ENCODE assay signal across 9 cellular contexts in genomic region chr12:113231275-113232231, GRCh38. TPM values are rescaled to one million over a fixed set of nuclear protein-coding genes. Genes with fewer than 3 reads are reported as not detected.
DNase-seq lines count a peak whose midpoint lies in the region; ATAC-seq, FAIRE-seq and TF ChIP-seq lines count a peak whose summit lies in the region.
"Had no signal": no experiment of that assay in that cellular context is flagged by ENCODE, and none has a peak within 500 bp of the region (broad histone marks: within the 10 kb centered on the region; RNA-seq: fewer than 3 reads in every experiment).

No MANE protein-coding gene starts in this region.

- DNase-seq in activated naive CD4-positive, alpha-beta T cell treated with anti-CD3 and anti-CD28 coated beads, Interleukin-2, amount 10 ng/mL, durations not matched to agents 7 days and 5 days, result no peak
- DNase-seq in activated naive CD4-positive, alpha-beta T cell treated with Interleukin-2 at 50 U/mL for 16 hours, result no peak
- DNase-seq in astrocyte (ENCODE audit: low read depth) (peak; percentile 95), keratinocyte (ENCODE audit: low read depth, low spot score) (no peak), thoracic aorta (ENCODE audit: low spot score) (no peak)
- DNase-seq in activated CD4-positive, alpha-beta T cell treated with anti-CD3 and anti-CD28 coated beads for 4 hours, result no peak
- DNase-seq: naive thymus-derived CD8-positive, alpha-beta T cell had no signal

- H3K4me2 ChIP-seq in astrocyte (ENCODE audit: low read length), result peak overlapping the region; percentile 16
- H3K4me2 ChIP-seq in keratinocyte (ENCODE audit: control insufficient read depth, extremely low read depth, insufficient read depth, low read depth, low read length), result peak overlapping the region; percentile 47

- H2AFZ ChIP-seq in astrocyte (ENCODE audit: low read depth, low read length) (peak overlapping the region; percentile 15), keratinocyte (ENCODE audit: control insufficient read depth, low read length) (peak overlapping the region; percentile 13)

- H4K20me1 ChIP-seq in astrocyte (ENCODE audit: insufficient read depth, low read length), result no peaks in the 10 kb centered on the region
- no peaks in the 10 kb centered on the region for H4K20me1 ChIP-seq in keratinocyte (ENCODE audit: control insufficient read depth, extremely low read depth, insufficient read depth, low read length)

- H3K9ac ChIP-seq in astrocyte (ENCODE audit: low read length) (peak overlapping the region; percentile 66), keratinocyte (ENCODE audit: control insufficient read depth, extremely low read depth, insufficient read depth, low read length) (peak overlapping the region; percentile 1)

- no peak for FAIRE-seq in astrocyte (lab: Jason Lieb, UNC)
- FAIRE-seq in keratinocyte (lab: Jason Lieb, UNC), result peak; percentile 90

- peak overlapping the region; percentile 44 for H3K27ac Mint-ChIP-seq in activated naive CD4-positive, alpha-beta T cell treated with anti-CD3 and anti-CD28 coated beads, Interleukin-2, amount 10 ng/mL, durations not matched to agents 7 days and 5 days
- H3K27ac Mint-ChIP-seq in astrocyte (ENCODE audit: unreplicated experiment), result peak overlapping the region; percentile 82

- TF ChIP-seq CTCF in astrocyte (IDR thresholded peaks at IDR 0.05; ENCODE audit: insufficient read depth, low read depth, low read length), result no peak
- TF ChIP-seq CTCF in keratinocyte (optimal IDR thresholded peaks at IDR 0.05 in 1 of 3, IDR thresholded peaks at IDR 0.05 in 1 of 3, conservative IDR thresholded peaks at IDR 0.05 in 1 of 3; ENCODE audit: extremely low read depth in 1 of 3, insufficient read depth in 2 of 3, low read length in 3 of 3), result no peak
- no peak for TF ChIP-seq CTCF in thoracic aorta (IDR thresholded peaks at IDR 0.05)

- CTCF ChIA-PET in activated naive CD4-positive, alpha-beta T cell treated with anti-CD3 and anti-CD28 coated beads, Interleukin-2, amount 10 ng/mL, durations not matched to agents 7 days and 5 days (lab: Charles Lee), result interaction anchor here (1.3 to 3.6 kb wide), 3 partner anchors 9 to 45 kb away, joined by 3 to 20 read pairs (median 3); partner anchors contain the start of gene TPCN1

- H3K9me3 Mint-ChIP-seq in activated naive CD4-positive, alpha-beta T cell treated with anti-CD3 and anti-CD28 coated beads, Interleukin-2, amount 10 ng/mL, durations not matched to agents 7 days and 5 days, result no peaks in the 10 kb centered on the region
- H3K9me3 Mint-ChIP-seq in astrocyte (ENCODE audit: unreplicated experiment), result no peaks in the 10 kb centered on the region
- H3K9me3 Mint-ChIP-seq: naive thymus-derived CD8-positive, alpha-beta T cell had no signal

- H3K4me1 Mint-ChIP-seq in activated naive CD4-positive, alpha-beta T cell treated with anti-CD3 and anti-CD28 coated beads, Interleukin-2, amount 10 ng/mL, durations not matched to agents 7 days and 5 days, result peaks cover 59% of the 10 kb centered on the region
- peaks cover 25% of the 10 kb centered on the region for H3K4me1 Mint-ChIP-seq in astrocyte (ENCODE audit: low read depth, unreplicated experiment)

- H3K4me3 Mint-ChIP-seq in activated naive CD4-positive, alpha-beta T cell treated with anti-CD3 and anti-CD28 coated beads, Interleukin-2, amount 10 ng/mL, durations not matched to agents 7 days and 5 days, result no peak overlapping the region
- no peak overlapping the region for H3K4me3 Mint-ChIP-seq in astrocyte (ENCODE audit: unreplicated experiment)

- no peaks in the 10 kb centered on the region for H3K27me3 Mint-ChIP-seq in activated naive CD4-positive, alpha-beta T cell treated with anti-CD3 and anti-CD28 coated beads, Interleukin-2, amount 10 ng/mL, durations not matched to agents 7 days and 5 days
- no peaks in the 10 kb centered on the region for H3K27me3 Mint-ChIP-seq in astrocyte (ENCODE audit: low read depth, unreplicated experiment)
- H3K27me3 Mint-ChIP-seq: naive thymus-derived CD8-positive, alpha-beta T cell had no signal

- no peak overlapping the region for H3K4me3 ChIP-seq in astrocyte (ENCODE audit: insufficient read depth, low read depth, low read length)
- no peak overlapping the region for H3K4me3 ChIP-seq in keratinocyte (ENCODE audit: control insufficient read depth in 2 of 3, extremely low read depth in 1 of 3, insufficient read depth in 2 of 3, low read depth in 1 of 3, low read length in 3 of 3)
- H3K4me3 ChIP-seq in thoracic aorta, result no peak overlapping the region

- H3K36me3 Mint-ChIP-seq in activated naive CD4-positive, alpha-beta T cell treated with anti-CD3 and anti-CD28 coated beads, Interleukin-2, amount 10 ng/mL, durations not matched to agents 7 days and 5 days, result peaks cover 26% of the 10 kb centered on the region
- peaks cover 30% of the 10 kb centered on the region for H3K36me3 Mint-ChIP-seq in astrocyte (ENCODE audit: low read depth, unreplicated experiment)

- ATAC-seq in thoracic aorta (ENCODE audit: insufficient number of reproducible peaks, low FRiP score, low read depth) (no peak), GM19452 (IDR thresholded peaks at IDR 0.05; ENCODE audit: unreplicated experiment) (no peak), HG02938 (IDR thresholded peaks at IDR 0.05; ENCODE audit: unreplicated experiment) (no peak)
- ATAC-seq: naive thymus-derived CD8-positive, alpha-beta T cell had no signal

- H3K27ac ChIP-seq in astrocyte (ENCODE audit: low read depth, low read length) (peak overlapping the region; percentile 72), keratinocyte (ENCODE audit: control insufficient read depth, insufficient read depth, low read length) (peak overlapping the region; percentile 23), thoracic aorta (peak overlapping the region; percentile 80 to 89)

- H3K9me1 ChIP-seq in keratinocyte (ENCODE audit: control insufficient read depth, extremely low read depth, insufficient read depth, low read length), result no peaks in the 10 kb centered on the region

- H3K79me2 ChIP-seq in astrocyte (ENCODE audit: insufficient read depth, low read length) (no peaks in the 10 kb centered on the region), keratinocyte (ENCODE audit: control insufficient read depth, insufficient read depth, low read length) (no peaks in the 10 kb centered on the region)

- no peaks in the 10 kb centered on the region for H3K9me3 ChIP-seq in astrocyte (ENCODE audit: insufficient read depth, low read depth, low read length)
- no peaks in the 10 kb centered on the region for H3K9me3 ChIP-seq in keratinocyte (ENCODE audit: control insufficient read depth, low read depth, low read length)
- H3K9me3 ChIP-seq in thoracic aorta, result no peaks in the 10 kb centered on the region

- dilution Hi-C loops in keratinocyte (cut with MboI; ENCODE audit: extremely low pct_ligation_motif_present, low sequenced_read_pairs), result no loop called here

- H3K4me1 ChIP-seq in astrocyte (ENCODE audit: insufficient read depth, low read length), result peaks cover 33% of the 10 kb centered on the region
- H3K4me1 ChIP-seq in keratinocyte (ENCODE audit: control insufficient read depth, extremely low read depth, insufficient read depth, low read length), result peaks cover 12% of the 10 kb centered on the region
- H3K4me1 ChIP-seq in thoracic aorta (ENCODE audit: control insufficient read depth in 1 of 2, low read depth in 2 of 2), result peaks cover 70 to 90% of the 10 kb centered on the region in 2 donors

- no peaks in the 10 kb centered on the region for H3K27me3 ChIP-seq in astrocyte (ENCODE audit: insufficient read depth, low read length)
- no peaks in the 10 kb centered on the region for H3K27me3 ChIP-seq in keratinocyte (ENCODE audit: control insufficient read depth, extremely low read depth, insufficient read depth, low read length)
- H3K27me3 ChIP-seq in thoracic aorta (replicated peaks; ENCODE audit: insufficient read depth), result no peaks in the 10 kb centered on the region

- H3K36me3 ChIP-seq in astrocyte (ENCODE audit: insufficient read depth, low read length) (no peaks in the 10 kb centered on the region), keratinocyte (ENCODE audit: control insufficient read depth in 2 of 2, extremely low read depth in 1 of 2, insufficient read depth in 2 of 2, low read length in 2 of 2) (peaks cover 16 to 19% of the 10 kb centered on the region in 2 experiments), thoracic aorta (peaks cover 17% of the 10 kb centered on the region)

RNA-seq across cellular contexts. Expression of gene TPCN1, which starts 10.3 kb away (rescaled TPM):
- total RNA-seq in astrocyte (27.9 and 33.7 TPM in 2 replicates), thoracic aorta (10 to 100 TPM; 84.1 to 93.5 TPM)
- polyA plus RNA-seq in keratinocyte, result 6.8 to 13.9 TPM (median 8.0 TPM) in 3 replicates
- 5.1 TPM for polyA plus RNA-seq in keratinocyte (2011; ENCODE audit: low read depth)
- 4.0 and 5.0 TPM in 2 replicates for polyA plus RNA-seq in keratinocyte (2011; cell fraction: cytosol; rRNA removed)
- polyA plus RNA-seq in keratinocyte (2011; cell fraction: nucleus; rRNA removed), result 33.9 and 38.8 TPM in 2 replicates
- polyA plus RNA-seq in keratinocyte (2012; ENCODE audit: low replicate concordance), result 11.8 and 13.3 TPM in 2 replicates
- polyA minus RNA-seq in keratinocyte, result 11.1 to 34.4 TPM (median 17.2 TPM) in 3 replicates
- 12.3 TPM for polyA minus RNA-seq in keratinocyte (2011; cell fraction: cytosol; rRNA and poly(A)+ RNA removed)
- 28.4 and 32.3 TPM in 2 replicates for polyA minus RNA-seq in keratinocyte (2011; cell fraction: nucleus; rRNA and poly(A)+ RNA removed)

RNA-seq across cellular contexts. Expression of gene RITA1, which starts 46.0 kb away (rescaled TPM):
- 20.9 and 23.5 TPM in 2 replicates for total RNA-seq in astrocyte
- 11.8 to 14.5 TPM (median 14.5 TPM) in 3 replicates for polyA plus RNA-seq in keratinocyte
- 3.5 TPM for polyA plus RNA-seq in keratinocyte (2011; ENCODE audit: low read depth)
- 10.5 and 16.6 TPM in 2 replicates for polyA plus RNA-seq in keratinocyte (2011; cell fraction: cytosol; rRNA removed)
- polyA plus RNA-seq in keratinocyte (2011; cell fraction: nucleus; rRNA removed), result 5.8 and 7.6 TPM in 2 replicates
- polyA plus RNA-seq in keratinocyte (2012; ENCODE audit: low replicate concordance), result 9.1 and 16.3 TPM in 2 replicates
- polyA minus RNA-seq in keratinocyte, result 8.0 to 9.3 TPM (median 8.6 TPM) in 3 replicates
- 20.1 TPM for polyA minus RNA-seq in keratinocyte (2011; cell fraction: cytosol; rRNA and poly(A)+ RNA removed)
- polyA minus RNA-seq in keratinocyte (2011; cell fraction: nucleus; rRNA and poly(A)+ RNA removed), result 4.2 and 4.8 TPM in 2 replicates
- 10 to 100 TPM; 12.2 to 26.9 TPM for total RNA-seq in thoracic aorta

RNA-seq across cellular contexts. Expression of gene DDX54, which starts 46.3 kb away (rescaled TPM):
- 52.8 and 53.5 TPM in 2 replicates for total RNA-seq in astrocyte
- 42.1 to 47.3 TPM (median 44.6 TPM) in 3 replicates for polyA plus RNA-seq in keratinocyte
- polyA plus RNA-seq in keratinocyte (2011; ENCODE audit: low read depth), result 140 TPM
- 27.7 and 54.7 TPM in 2 replicates for polyA plus RNA-seq in keratinocyte (2011; cell fraction: cytosol; rRNA removed)
- 61.3 and 74.7 TPM in 2 replicates for polyA plus RNA-seq in keratinocyte (2011; cell fraction: nucleus; rRNA removed)
- 28.7 and 46.8 TPM in 2 replicates for polyA plus RNA-seq in keratinocyte (2012; ENCODE audit: low replicate concordance)
- 38.0 to 74.1 TPM (median 38.7 TPM) in 3 replicates for polyA minus RNA-seq in keratinocyte
- 35.7 TPM for polyA minus RNA-seq in keratinocyte (2011; cell fraction: cytosol; rRNA and poly(A)+ RNA removed)
- polyA minus RNA-seq in keratinocyte (2011; cell fraction: nucleus; rRNA and poly(A)+ RNA removed), result 22.9 and 31.4 TPM in 2 replicates
- 10 to 100 TPM; 27.3 to 84.2 TPM for total RNA-seq in thoracic aorta

Comparison
In these comparisons a context has a peak if more than half of its experiments do, and no peak if none do; other contexts are left out.
1. H3K27ac ChIP-seq: peak in every context shown above with its lines; median percentile 84 in thoracic aorta; 72 in astrocyte; 23 in keratinocyte.